Comparison of ENCODE assay signal across 1 cellular context in genomic region chr5:134038143-134038542, GRCh38.
TF ChIP-seq lines count a peak whose summit lies in the region.

No MANE protein-coding gene starts in this region.

TF ChIP-seq in HepG2, 621 proteins besides CTCF, POLR2A, EP300 and RAD21 (continued from another document):
- TF ChIP-seq, protein P1, sequence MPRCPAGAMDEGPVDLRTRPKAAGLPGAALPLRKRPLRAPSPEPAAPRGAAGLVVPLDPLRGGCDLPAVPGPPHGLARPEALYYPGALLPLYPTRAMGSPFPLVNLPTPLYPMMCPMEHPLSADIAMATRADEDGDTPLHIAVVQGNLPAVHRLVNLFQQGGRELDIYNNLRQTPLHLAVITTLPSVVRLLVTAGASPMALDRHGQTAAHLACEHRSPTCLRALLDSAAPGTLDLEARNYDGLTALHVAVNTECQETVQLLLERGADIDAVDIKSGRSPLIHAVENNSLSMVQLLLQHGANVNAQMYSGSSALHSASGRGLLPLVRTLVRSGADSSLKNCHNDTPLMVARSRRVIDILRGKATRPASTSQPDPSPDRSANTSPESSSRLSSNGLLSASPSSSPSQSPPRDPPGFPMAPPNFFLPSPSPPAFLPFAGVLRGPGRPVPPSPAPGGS (CRISPR knock-in tag; IDR thresholded peaks at IDR 0.05) = no peak
- no peak for TF ChIP-seq ZNF350 (CRISPR knock-in tag; IDR thresholded peaks at IDR 0.05; ENCODE audit: borderline replicate concordance, low read depth)
- TF ChIP-seq NAIF1 (CRISPR knock-in tag; IDR thresholded peaks at IDR 0.05; ENCODE audit: borderline replicate concordance) = no peak
- TF ChIP-seq ZFP82 (CRISPR knock-in tag; IDR thresholded peaks at IDR 0.05; ENCODE audit: borderline replicate concordance) = no peak
- TF ChIP-seq CENPT (CRISPR knock-in tag; IDR thresholded peaks at IDR 0.05; ENCODE audit: low read depth) = no peak
- TF ChIP-seq PATZ1 (CRISPR knock-in tag; IDR thresholded peaks at IDR 0.05) = peak; percentile 67
- TF ChIP-seq ZNF337 (CRISPR knock-in tag; IDR thresholded peaks at IDR 0.05; ENCODE audit: borderline replicate concordance, low read depth) = no peak
- TF ChIP-seq, protein P2, sequence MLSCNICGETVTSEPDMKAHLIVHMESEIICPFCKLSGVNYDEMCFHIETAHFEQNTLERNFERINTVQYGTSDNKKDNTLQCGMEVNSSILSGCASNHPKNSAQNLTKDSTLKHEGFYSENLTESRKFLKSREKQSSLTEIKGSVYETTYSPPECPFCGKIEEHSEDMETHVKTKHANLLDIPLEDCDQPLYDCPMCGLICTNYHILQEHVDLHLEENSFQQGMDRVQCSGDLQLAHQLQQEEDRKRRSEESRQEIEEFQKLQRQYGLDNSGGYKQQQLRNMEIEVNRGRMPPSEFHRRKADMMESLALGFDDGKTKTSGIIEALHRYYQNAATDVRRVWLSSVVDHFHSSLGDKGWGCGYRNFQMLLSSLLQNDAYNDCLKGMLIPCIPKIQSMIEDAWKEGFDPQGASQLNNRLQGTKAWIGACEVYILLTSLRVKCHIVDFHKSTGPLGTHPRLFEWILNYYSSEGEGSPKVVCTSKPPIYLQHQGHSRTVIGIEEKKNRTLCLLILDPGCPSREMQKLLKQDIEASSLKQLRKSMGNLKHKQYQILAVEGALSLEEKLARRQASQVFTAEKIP (CRISPR knock-in tag; IDR thresholded peaks at IDR 0.05; ENCODE audit: borderline replicate concordance) = no peak
- TF ChIP-seq ZFP90 (CRISPR knock-in tag; IDR thresholded peaks at IDR 0.05; ENCODE audit: borderline replicate concordance) = 0 out of 2 replicates have a peak, but pooled peaks have one; percentile 30
- peak; percentile 35; the same call in 1 of the 2 replicates for TF ChIP-seq SIX1 (CRISPR knock-in tag; IDR thresholded peaks at IDR 0.05; ENCODE audit: borderline replicate concordance)
